ENCODE assay signal across 2 cellular contexts in genomic region chr10:92213049-92213448, GRCh38.
TF ChIP-seq lines count a peak whose summit lies in the region.

No MANE protein-coding gene starts in this region.

TF ChIP-seq in IMR-90, 13 proteins besides CTCF, POLR2A, EP300 and RAD21:
- TF ChIP-seq MAFK (IDR thresholded peaks at IDR 0.05; ENCODE audit: low read depth, low read length) (peak; percentile 80), RCOR1 (IDR thresholded peaks at IDR 0.05; ENCODE audit: insufficient replicate concordance, low read length) (no peak), SMC3 (IDR thresholded peaks at IDR 0.05; ENCODE audit: low read depth, low read length) (no peak), RFX5 (IDR thresholded peaks at IDR 0.05; ENCODE audit: low read depth, low read length) (no peak), NFE2L2 (IDR thresholded peaks at IDR 0.05; ENCODE audit: low read depth, low read length) (no peak), BHLHE40 (IDR thresholded peaks at IDR 0.05; ENCODE audit: low read depth, low read length) (no peak), CHD1 (IDR thresholded peaks at IDR 0.05; ENCODE audit: low read depth, low read length) (no peak), MXI1 (IDR thresholded peaks at IDR 0.05; ENCODE audit: borderline replicate concordance, low read depth, low read length) (no peak)

TF ChIP-seq in GM12878, 131 proteins besides CTCF, POLR2A, EP300 and RAD21:
- TF ChIP-seq RFX5 (IDR thresholded peaks at IDR 0.05; ENCODE audit: low read depth, low read length) = no peak
- TF ChIP-seq E2F4 (IDR thresholded peaks at IDR 0.05; ENCODE audit: low read depth, low read length) = no peak
- no peak for TF ChIP-seq TAF1 (IDR thresholded peaks at IDR 0.05; ENCODE audit: borderline replicate concordance, low read depth, low read length)
- TF ChIP-seq ZNF622 (IDR thresholded peaks at IDR 0.05) = no peak
